ENCODE assay signal across 24 cellular contexts in genomic region chr6:55652429-55652828, GRCh38.
"Had no signal": no experiment of that assay in that cellular context is flagged by ENCODE, and none has a peak within 500 bp of the region (broad histone marks: within the 10 kb centered on the region; RNA-seq: fewer than 3 reads in every experiment).

No MANE protein-coding gene starts in this region.

- DNase-seq: activated CD4-positive, alpha-beta memory T cell treated with anti-CD3 and anti-CD28 coated beads for 36 hours; activated CD4-positive, alpha-beta T cell treated with anti-CD3 and anti-CD28 coated beads, Interleukin-2, amount 10 ng/mL, durations not matched to agents 7 days and 5 days; activated CD4-positive, CD25-positive, alpha-beta regulatory T cell; activated CD8-positive, alpha-beta memory T cell treated with anti-CD3 and anti-CD28 coated beads for 24 hours; activated gamma-delta T cell; activated naive CD4-positive, alpha-beta T cell treated with anti-CD3 and anti-CD28 coated beads for 36 hours; activated naive CD8-positive, alpha-beta T cell treated with anti-CD3 and anti-CD28 coated beads for 36 hours; activated T-cell treated with anti-CD3 and anti-CD28 coated beads, Interleukin-2, amount 50 U/mL, for 4 hours; amygdala; Kasumi-1; KBM-7; NCI-H1048; NCI-H146; NCI-H187 treated with DMSO at 0.1 percent for 48 hours; NCI-H2081 treated with DMSO at 0.1 percent for 48 hours; NCI-H2171; NCI-H2227 treated with DMSO at 0.1 percent for 48 hours; NCI-H69; SHP77; T-cell; T-helper 2 cell; T1000 had no signal

- H3K4me1 Mint-ChIP-seq: activated CD4-positive, alpha-beta T cell treated with anti-CD3 and anti-CD28 coated beads, Interleukin-2, amount 10 ng/mL, durations not matched to agents 7 days and 5 days; activated naive CD8-positive, alpha-beta T cell treated with anti-CD3 and anti-CD28 coated beads for 36 hours; brain; central memory CD8-positive, alpha-beta T cell; T-cell had no signal

- ATAC-seq: activated T-cell treated with anti-CD3 and anti-CD28 coated beads, Interleukin-2, amount 50 U/mL, for 4 hours; T-cell had no signal

- H3K36me3 Mint-ChIP-seq: activated CD4-positive, alpha-beta memory T cell treated with anti-CD3 and anti-CD28 coated beads for 36 hours; activated naive CD8-positive, alpha-beta T cell treated with anti-CD3 and anti-CD28 coated beads for 36 hours; brain; T-cell had no signal

- H3K4me3 Mint-ChIP-seq: activated CD4-positive, alpha-beta memory T cell treated with anti-CD3 and anti-CD28 coated beads for 36 hours; activated CD4-positive, alpha-beta T cell treated with anti-CD3 and anti-CD28 coated beads, Interleukin-2, amount 10 ng/mL, durations not matched to agents 7 days and 5 days; activated naive CD4-positive, alpha-beta T cell treated with anti-CD3 and anti-CD28 coated beads for 36 hours; activated naive CD8-positive, alpha-beta T cell treated with anti-CD3 and anti-CD28 coated beads for 36 hours; activated T-cell treated with anti-CD3 and anti-CD28 coated beads, Interleukin-2, amount 50 U/mL, for 4 hours; brain; central memory CD8-positive, alpha-beta T cell; T-cell had no signal

- H3K27ac Mint-ChIP-seq: activated CD4-positive, alpha-beta memory T cell treated with anti-CD3 and anti-CD28 coated beads for 36 hours; activated CD4-positive, alpha-beta T cell treated with anti-CD3 and anti-CD28 coated beads, Interleukin-2, amount 10 ng/mL, durations not matched to agents 7 days and 5 days; activated naive CD4-positive, alpha-beta T cell treated with anti-CD3 and anti-CD28 coated beads for 36 hours; activated naive CD8-positive, alpha-beta T cell treated with anti-CD3 and anti-CD28 coated beads for 36 hours; brain; T-cell had no signal

- H3K27me3 Mint-ChIP-seq: activated CD4-positive, alpha-beta memory T cell treated with anti-CD3 and anti-CD28 coated beads for 36 hours; activated CD4-positive, alpha-beta T cell treated with anti-CD3 and anti-CD28 coated beads, Interleukin-2, amount 10 ng/mL, durations not matched to agents 7 days and 5 days; activated naive CD8-positive, alpha-beta T cell treated with anti-CD3 and anti-CD28 coated beads for 36 hours; central memory CD8-positive, alpha-beta T cell; T-cell had no signal
